1 cellular context compared by ENCODE assay signal in the genomic region with DNA sequence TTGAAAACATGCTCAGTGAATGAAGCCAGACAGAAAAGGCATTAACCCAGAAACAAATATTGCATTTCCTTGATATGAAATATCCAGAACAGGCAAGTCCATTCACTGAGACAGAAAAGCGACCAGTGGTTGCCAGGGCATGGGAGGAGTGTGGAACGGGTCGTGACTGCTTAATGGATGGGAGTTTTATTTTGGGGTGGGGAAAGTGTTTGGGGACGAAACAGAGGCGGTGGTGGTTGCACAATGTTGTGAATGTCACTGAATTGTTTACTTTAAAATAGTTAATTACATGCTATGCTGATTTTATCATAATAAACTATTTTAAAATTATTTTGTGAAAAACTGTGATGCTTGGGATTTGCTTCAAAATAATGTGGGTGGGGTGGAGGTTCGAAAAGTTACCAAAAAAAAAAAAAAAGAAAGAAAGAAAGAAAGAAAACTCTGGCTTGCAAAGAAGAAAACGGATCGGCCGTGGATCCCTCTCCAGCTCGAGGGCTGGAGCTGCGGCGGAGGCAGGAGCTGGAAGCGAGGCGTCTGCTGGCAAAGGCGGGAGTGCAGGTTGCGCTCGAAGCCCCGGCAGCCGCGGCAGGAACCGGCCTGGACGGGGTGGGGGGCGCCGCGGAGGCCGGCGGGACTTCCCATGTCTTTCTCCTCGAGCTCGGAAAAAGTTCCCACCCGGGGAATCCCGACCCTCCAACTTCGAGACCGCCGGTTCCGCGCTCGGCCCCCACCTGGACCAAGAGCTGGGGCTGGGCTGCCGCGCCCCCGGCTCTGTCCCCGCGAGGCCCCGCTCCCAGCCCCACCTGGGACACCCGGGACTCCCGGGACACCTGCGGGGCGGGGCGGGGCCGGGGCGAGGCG.
TF ChIP-seq lines count a peak whose summit lies in the region.

No MANE protein-coding gene starts in this region.

TF ChIP-seq in GM23338, 12 proteins besides CTCF, POLR2A, EP300 and RAD21 (continued from another document):
- TF ChIP-seq CREB1 (CRISPR knock-in tag; IDR thresholded peaks at IDR 0.05; ENCODE audit: low read depth) (no peak), JUNB (IDR thresholded peaks at IDR 0.05; ENCODE audit: unreplicated experiment) (no peak)
- TF ChIP-seq, protein P1, sequence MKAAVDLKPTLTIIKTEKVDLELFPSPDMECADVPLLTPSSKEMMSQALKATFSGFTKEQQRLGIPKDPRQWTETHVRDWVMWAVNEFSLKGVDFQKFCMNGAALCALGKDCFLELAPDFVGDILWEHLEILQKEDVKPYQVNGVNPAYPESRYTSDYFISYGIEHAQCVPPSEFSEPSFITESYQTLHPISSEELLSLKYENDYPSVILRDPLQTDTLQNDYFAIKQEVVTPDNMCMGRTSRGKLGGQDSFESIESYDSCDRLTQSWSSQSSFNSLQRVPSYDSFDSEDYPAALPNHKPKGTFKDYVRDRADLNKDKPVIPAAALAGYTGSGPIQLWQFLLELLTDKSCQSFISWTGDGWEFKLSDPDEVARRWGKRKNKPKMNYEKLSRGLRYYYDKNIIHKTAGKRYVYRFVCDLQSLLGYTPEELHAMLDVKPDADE (IDR thresholded peaks at IDR 0.05) = no peak
- TF ChIP-seq, protein P2, sequence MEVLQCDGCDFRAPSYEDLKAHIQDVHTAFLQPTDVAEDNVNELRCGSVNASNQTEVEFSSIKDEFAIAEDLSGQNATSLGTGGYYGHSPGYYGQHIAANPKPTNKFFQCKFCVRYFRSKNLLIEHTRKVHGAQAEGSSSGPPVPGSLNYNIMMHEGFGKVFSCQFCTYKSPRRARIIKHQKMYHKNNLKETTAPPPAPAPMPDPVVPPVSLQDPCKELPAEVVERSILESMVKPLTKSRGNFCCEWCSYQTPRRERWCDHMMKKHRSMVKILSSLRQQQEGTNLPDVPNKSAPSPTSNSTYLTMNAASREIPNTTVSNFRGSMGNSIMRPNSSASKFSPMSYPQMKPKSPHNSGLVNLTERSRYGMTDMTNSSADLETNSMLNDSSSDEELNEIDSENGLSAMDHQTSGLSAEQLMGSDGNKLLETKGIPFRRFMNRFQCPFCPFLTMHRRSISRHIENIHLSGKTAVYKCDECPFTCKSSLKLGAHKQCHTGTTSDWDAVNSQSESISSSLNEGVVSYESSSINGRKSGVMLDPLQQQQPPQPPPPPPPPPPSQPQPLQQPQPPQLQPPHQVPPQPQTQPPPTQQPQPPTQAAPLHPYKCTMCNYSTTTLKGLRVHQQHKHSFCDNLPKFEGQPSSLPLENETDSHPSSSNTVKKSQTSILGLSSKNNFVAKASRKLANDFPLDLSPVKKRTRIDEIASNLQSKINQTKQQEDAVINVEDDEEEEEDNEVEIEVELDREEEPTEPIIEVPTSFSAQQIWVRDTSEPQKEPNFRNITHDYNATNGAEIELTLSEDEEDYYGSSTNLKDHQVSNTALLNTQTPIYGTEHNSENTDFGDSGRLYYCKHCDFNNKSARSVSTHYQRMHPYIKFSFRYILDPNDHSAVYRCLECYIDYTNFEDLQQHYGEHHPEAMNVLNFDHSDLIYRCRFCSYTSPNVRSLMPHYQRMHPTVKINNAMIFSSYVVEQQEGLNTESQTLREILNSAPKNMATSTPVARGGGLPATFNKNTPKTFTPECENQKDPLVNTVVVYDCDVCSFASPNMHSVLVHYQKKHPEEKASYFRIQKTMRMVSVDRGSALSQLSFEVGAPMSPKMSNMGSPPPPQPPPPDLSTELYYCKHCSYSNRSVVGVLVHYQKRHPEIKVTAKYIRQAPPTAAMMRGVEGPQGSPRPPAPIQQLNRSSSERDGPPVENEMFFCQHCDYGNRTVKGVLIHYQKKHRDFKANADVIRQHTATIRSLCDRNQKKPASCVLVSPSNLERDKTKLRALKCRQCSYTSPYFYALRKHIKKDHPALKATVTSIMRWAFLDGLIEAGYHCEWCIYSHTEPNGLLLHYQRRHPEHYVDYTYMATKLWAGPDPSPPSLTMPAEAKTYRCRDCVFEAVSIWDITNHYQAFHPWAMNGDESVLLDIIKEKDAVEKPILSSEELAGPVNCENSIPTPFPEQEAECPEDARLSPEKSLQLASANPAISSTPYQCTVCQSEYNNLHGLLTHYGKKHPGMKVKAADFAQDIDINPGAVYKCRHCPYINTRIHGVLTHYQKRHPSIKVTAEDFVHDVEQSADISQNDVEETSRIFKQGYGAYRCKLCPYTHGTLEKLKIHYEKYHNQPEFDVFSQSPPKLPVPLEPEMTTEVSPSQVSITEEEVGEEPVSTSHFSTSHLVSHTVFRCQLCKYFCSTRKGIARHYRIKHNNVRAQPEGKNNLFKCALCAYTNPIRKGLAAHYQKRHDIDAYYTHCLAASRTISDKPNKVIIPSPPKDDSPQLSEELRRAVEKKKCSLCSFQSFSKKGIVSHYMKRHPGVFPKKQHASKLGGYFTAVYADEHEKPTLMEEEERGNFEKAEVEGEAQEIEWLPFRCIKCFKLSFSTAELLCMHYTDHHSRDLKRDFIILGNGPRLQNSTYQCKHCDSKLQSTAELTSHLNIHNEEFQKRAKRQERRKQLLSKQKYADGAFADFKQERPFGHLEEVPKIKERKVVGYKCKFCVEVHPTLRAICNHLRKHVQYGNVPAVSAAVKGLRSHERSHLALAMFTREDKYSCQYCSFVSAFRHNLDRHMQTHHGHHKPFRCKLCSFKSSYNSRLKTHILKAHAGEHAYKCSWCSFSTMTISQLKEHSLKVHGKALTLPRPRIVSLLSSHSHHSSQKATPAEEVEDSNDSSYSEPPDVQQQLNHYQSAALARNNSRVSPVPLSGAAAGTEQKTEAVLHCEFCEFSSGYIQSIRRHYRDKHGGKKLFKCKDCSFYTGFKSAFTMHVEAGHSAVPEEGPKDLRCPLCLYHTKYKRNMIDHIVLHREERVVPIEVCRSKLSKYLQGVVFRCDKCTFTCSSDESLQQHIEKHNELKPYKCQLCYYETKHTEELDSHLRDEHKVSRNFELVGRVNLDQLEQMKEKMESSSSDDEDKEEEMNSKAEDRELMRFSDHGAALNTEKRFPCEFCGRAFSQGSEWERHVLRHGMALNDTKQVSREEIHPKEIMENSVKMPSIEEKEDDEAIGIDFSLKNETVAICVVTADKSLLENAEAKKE (CRISPR knock-in tag; IDR thresholded peaks at IDR 0.05) = no peak
